In genomic region chr20:33731693-33732165, GRCh38 we compare ENCODE assay signal across 1 cellular context.
A peak's percentile ranks its signal among the peaks of the same experiment; 100 is the strongest.
TF ChIP-seq lines count a peak whose summit lies in the region.

ZNF341 (plus strand) TSS chr20:33731996; CDS start chr20:33732022, 26 bp downstream.

TF ChIP-seq in GM12878, 131 proteins besides CTCF, POLR2A, EP300 and RAD21 (continued from another document):
- TF ChIP-seq USF1 (IDR thresholded peaks at IDR 0.05; ENCODE audit: borderline replicate concordance, extremely low read length, insufficient read depth, low read depth, low read length) (no peak), SIN3A (IDR thresholded peaks at IDR 0.05; ENCODE audit: low read depth, low read length) (peak; percentile 24; the same call in 1 of the 2 replicates), MEF2B (IDR thresholded peaks at IDR 0.05; ENCODE audit: partially characterized antibody, poor library complexity, severe bottlenecking) (peak; percentile 35), KDM1A (IDR thresholded peaks at IDR 0.05; ENCODE audit: borderline replicate concordance) (no peak), PBX3 (IDR thresholded peaks at IDR 0.05; ENCODE audit: insufficient replicate concordance, low read depth, low read length) (no peak), SMC3 (IDR thresholded peaks at IDR 0.05; ENCODE audit: borderline replicate concordance, low read length) (peak; percentile 44; the same call in 1 of the 2 replicates), NR2C2 (IDR thresholded peaks at IDR 0.05; ENCODE audit: borderline replicate concordance, control insufficient read depth, insufficient read length, low read depth) (no peak), NR2C1 (IDR thresholded peaks at IDR 0.05) (peak; percentile 68; the same call in 1 of the 2 replicates), RUNX3 (IDR thresholded peaks at IDR 0.05; ENCODE audit: low read length) (peak; percentile 61), ZNF622 (IDR thresholded peaks at IDR 0.05) (no peak), SUPT20H (IDR thresholded peaks at IDR 0.05; ENCODE audit: borderline replicate concordance, control insufficient read depth, low read depth, low read length) (no peak), DPF2 (IDR thresholded peaks at IDR 0.05) (0 out of 2 replicates have a peak, but pooled peaks have one; percentile 31), SIX5 (IDR thresholded peaks at IDR 0.05; ENCODE audit: low read depth, low read length, severe bottlenecking) (no peak), HDAC2 (IDR thresholded peaks at IDR 0.05) (no peak), EED (IDR thresholded peaks at IDR 0.05; ENCODE audit: low read depth) (peak; percentile 43; the same call in 1 of the 2 replicates), TCF12 (IDR thresholded peaks at IDR 0.05; ENCODE audit: low read depth, low read length) (no peak), POLR2AphosphoS2 (IDR thresholded peaks at IDR 0.05; ENCODE audit: low read depth, low read length) (no peak), BCLAF1 (IDR thresholded peaks at IDR 0.05) (peak; percentile 45; the same call in 1 of the 2 replicates), EGR1 (IDR thresholded peaks at IDR 0.05; ENCODE audit: borderline replicate concordance in 1 of 2, low read depth in 2 of 2, low read length in 2 of 2) (peak; percentile 30 to 47; a peak in 1 of 3 replicates), ESRRA (IDR thresholded peaks at IDR 0.05; ENCODE audit: low read length) (0 out of 2 replicates have a peak, but pooled peaks have one; percentile 25), BCL11A (IDR thresholded peaks at IDR 0.05; ENCODE audit: low read depth, low read length) (no peak), RELB (IDR thresholded peaks at IDR 0.05; ENCODE audit: low read depth) (0 out of 2 replicates have a peak, but pooled peaks have one; percentile 14), MTA2 (IDR thresholded peaks at IDR 0.05; ENCODE audit: low read depth) (no peak; the same call in 1 of the 2 replicates), PAX8 (IDR thresholded peaks at IDR 0.05) (no peak), KAT2A (conservative IDR thresholded peaks at IDR 0.05; ENCODE audit: control insufficient read depth, low read depth, low read length) (no peak), YBX1 (IDR thresholded peaks at IDR 0.05) (no peak), PML (IDR thresholded peaks at IDR 0.05; ENCODE audit: low read length) (no peak), HDGF (IDR thresholded peaks at IDR 0.05) (0 out of 2 replicates have a peak, but pooled peaks have one; percentile 78), NKRF (conservative IDR thresholded peaks at IDR 0.05) (no peak), NBN (IDR thresholded peaks at IDR 0.05) (peak; percentile 70), SRF (IDR thresholded peaks at IDR 0.05; ENCODE audit: low read depth in 2 of 2, low read length in 2 of 2) (no peak), POLR2AphosphoS5 (IDR thresholded peaks at IDR 0.05; ENCODE audit: low read length) (no peak), HDAC6 (IDR thresholded peaks at IDR 0.05; ENCODE audit: unreplicated experiment) (no peak), ZNF217 (IDR thresholded peaks at IDR 0.05) (no peak), CBX5 (IDR thresholded peaks at IDR 0.05; ENCODE audit: low read depth) (peak; percentile 72; the same call in 1 of the 2 replicates), YY1 (IDR thresholded peaks at IDR 0.05; ENCODE audit: low read depth, low read length) (peak; percentile 96), RB1 (IDR thresholded peaks at IDR 0.05; ENCODE audit: borderline replicate concordance) (peak; percentile 88; the same call in 1 of the 2 replicates), NR2F1 (conservative IDR thresholded peaks at IDR 0.05) (peak; percentile 78), SMARCA5 (IDR thresholded peaks at IDR 0.05) (peak; percentile 52; the same call in 1 of the 2 replicates), TBL1XR1 (IDR thresholded peaks at IDR 0.05; ENCODE audit: low read depth, low read length) (no peak), IKZF1 (conservative IDR thresholded peaks at IDR 0.05) (peak; percentile 91), ZNF384 (IDR thresholded peaks at IDR 0.05; ENCODE audit: borderline replicate concordance, low read depth, low read length) (no peak), LARP7 (IDR thresholded peaks at IDR 0.05) (no peak; the same call in 1 of the 2 replicates), MYC (IDR thresholded peaks at IDR 0.05; ENCODE audit: insufficient read depth, insufficient read length, insufficient replicate concordance, low read length, severe bottlenecking) (no peak), RELA (IDR thresholded peaks at IDR 0.05; ENCODE audit: borderline replicate concordance, partially characterized antibody) (no peak)
